Comparison of ENCODE assay signal across 19 cellular contexts in genomic region chr2:174815524-174815923, GRCh38. TPM values are rescaled to one million over a fixed set of nuclear protein-coding genes. Genes with fewer than 3 reads are reported as not detected.
DNase-seq lines count a peak whose midpoint lies in the region; TF ChIP-seq lines count a peak whose summit lies in the region.
"Had no signal": no experiment of that assay in that cellular context is flagged by ENCODE, and none has a peak within 500 bp of the region (broad histone marks: within the 10 kb centered on the region; RNA-seq: fewer than 3 reads in every experiment).

No MANE protein-coding gene starts in this region.

- H3K4me1 ChIP-seq in right atrium auricular region: no peaks in the 10 kb centered on the region

- TF ChIP-seq CTCF in right atrium auricular region (IDR thresholded peaks at IDR 0.05): no peak

- no peaks in the 10 kb centered on the region for H3K27me3 ChIP-seq in right atrium auricular region
- no peaks in the 10 kb centered on the region for H3K27me3 ChIP-seq in MG63
- H3K27me3 ChIP-seq: BLaER1 treated with 17β-estradiol and CSF1 and Interleukin-3, amounts not matched to agents 10 nM and 100 nM had no signal

- DNase-seq in AG08395 (ENCODE audit: low spot score) (peak; percentile 39), GM03348 (ENCODE audit: low spot score) (peak; percentile 27), LHCN-M2 (ENCODE audit: low read depth) (peak; percentile 54), fibroblast of peridontal ligament (ENCODE audit: extremely low read depth) (peak; percentile 48), NCI-H524 treated with DMSO at 0.1 percent for 48 hours (lab: John Stamatoyannopoulos, UW) (no peak), UCSD-AML1 (lab: John Stamatoyannopoulos, UW; ENCODE audit: unreplicated experiment) (no peak), right atrium auricular region (ENCODE audit: low spot score) (no peak), MG63 (no peak)
- DNase-seq: Calu3; CD8-positive, alpha-beta T cell; H9; MV-4-11; NCI-H1694 treated with DMSO at 0.1 percent for 48 hours; NCI-H510A; NCI-H82; OCI-M1; RPMI8226; SHP77 treated with DMSO at 0.1 percent for 48 hours had no signal

- H3K36me3 ChIP-seq in right atrium auricular region: no peaks in the 10 kb centered on the region
- no peaks in the 10 kb centered on the region for H3K36me3 ChIP-seq in MG63
- H3K36me3 ChIP-seq: BLaER1 treated with 17β-estradiol and CSF1 and Interleukin-3, amounts not matched to agents 10 nM and 100 nM had no signal

- no peaks in the 10 kb centered on the region for H3K9me3 ChIP-seq in right atrium auricular region
- H3K9me3 ChIP-seq in MG63: no peaks in the 10 kb centered on the region
- H3K9me3 ChIP-seq: BLaER1 treated with 17β-estradiol and CSF1 and Interleukin-3, amounts not matched to agents 10 nM and 100 nM had no signal

- H3K27ac ChIP-seq in right atrium auricular region: no peak overlapping the region
- H3K27ac ChIP-seq: BLaER1 treated with 17β-estradiol and CSF1 and Interleukin-3, amounts not matched to agents 10 nM and 100 nM had no signal

- H3K4me3 ChIP-seq in right atrium auricular region (no peak overlapping the region), MG63 (no peak overlapping the region)
- H3K4me3 ChIP-seq: BLaER1 treated with 17β-estradiol and CSF1 and Interleukin-3, amounts not matched to agents 10 nM and 100 nM had no signal

RNA-seq across cellular contexts. Expression of gene CHRNA1, which starts 51.3 kb away (rescaled TPM):
- total RNA-seq in LHCN-M2 (2014; rRNA removed): 541 and 762 TPM in 2 replicates
- polyA plus RNA-seq in LHCN-M2 (2012): 335 TPM
- total RNA-seq in right atrium auricular region: under 1 TPM in 1 of 2 donors, not detected in 1; 0.43 TPM
- total RNA-seq in MG63 (2014; rRNA removed; shearing (Covaris generic); ENCODE audit: low replicate concordance): not detected in 2 replicates
- total RNA-seq: Calu3, H9 had no signal

Comparison
In these comparisons a context has a peak if more than half of its experiments do, and no peak if none do; other contexts are left out.
1. DNase-seq: peak in AG08395 (single experiment), GM03348 (single experiment), LHCN-M2 (single experiment) and fibroblast of peridontal ligament (single experiment); none in NCI-H524 treated with DMSO at 0.1 percent for 48 hours (single experiment), UCSD-AML1 (single experiment), right atrium auricular region (single experiment) and MG63 (single experiment).
2. RNA of gene CHRNA1, which starts 51.3 kb away (total RNA-seq): 541 to 762 TPM in LHCN-M2; 0.43 TPM in right atrium auricular region and not detected in MG63; every median in the first group is over 100 times any median in the second.